Comparison of ENCODE assay signal across 21 cellular contexts in the genomic region with DNA sequence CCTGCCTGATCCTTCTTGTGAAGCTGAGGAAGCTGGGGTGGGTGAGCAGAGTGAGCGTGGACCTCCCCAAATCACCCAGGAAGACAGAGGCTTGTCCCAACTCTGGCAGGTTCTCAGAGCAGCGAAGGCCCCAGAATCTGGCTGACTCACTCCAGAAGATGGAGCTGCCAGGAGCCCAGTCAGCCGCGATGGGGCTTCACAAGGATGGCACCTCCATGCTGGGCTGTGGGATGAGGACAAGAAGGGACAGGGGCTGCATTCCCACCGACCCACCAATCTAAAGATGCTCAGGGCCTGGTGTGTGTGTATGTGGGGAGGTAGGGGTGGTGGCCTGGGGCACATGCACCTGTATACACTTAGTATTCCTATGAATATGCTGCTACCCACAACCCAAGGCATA. TPM values are rescaled to one million over a fixed set of nuclear protein-coding genes. Genes with fewer than 3 reads are reported as not detected.
DNase-seq lines count a peak whose midpoint lies in the region; ATAC-seq, FAIRE-seq and TF ChIP-seq lines count a peak whose summit lies in the region.
"Had no signal": no experiment of that assay in that cellular context is flagged by ENCODE, and none has a peak within 500 bp of the region (broad histone marks: within the 10 kb centered on the region; RNA-seq: fewer than 3 reads in every experiment).

No MANE protein-coding gene starts in this region.

- H3K9me3 Mint-ChIP-seq in activated CD8-positive, alpha-beta memory T cell treated with anti-CD3 and anti-CD28 coated beads, Interleukin-2, amount 10 ng/mL, durations not matched to agents 7 days and 5 days (ENCODE audit: low read depth): no peaks in the 10 kb centered on the region
- no peaks in the 10 kb centered on the region for H3K9me3 Mint-ChIP-seq in stimulated activated memory B cell treated with anti-CD40 and anti-IgM and Interleukin-4, amounts not matched to agents 10 μg/mL and 1 μg/mL and 100 μg/mL, for 72 hours
- H3K9me3 Mint-ChIP-seq: CD8-positive, alpha-beta T cell; GM23338; HFFc6 had no signal

- H3K36me3 Mint-ChIP-seq in activated CD8-positive, alpha-beta memory T cell treated with anti-CD3 and anti-CD28 coated beads, Interleukin-2, amount 10 ng/mL, durations not matched to agents 7 days and 5 days: no peaks in the 10 kb centered on the region
- no peaks in the 10 kb centered on the region for H3K36me3 Mint-ChIP-seq in stimulated activated memory B cell treated with anti-CD40 and anti-IgM and Interleukin-4, amounts not matched to agents 10 μg/mL and 1 μg/mL and 100 μg/mL, for 72 hours
- H3K36me3 Mint-ChIP-seq: CD8-positive, alpha-beta T cell had no signal

- 83 to 92% (median 83%) methylated on average over 5 of the region's 5 CpGs for WGBS in small intestine, 3 donors

- intact Hi-C loops in vagina (cut with DNase I): no loop called here

- peak; percentile 14 for DNase-seq in activated CD8-positive, alpha-beta memory T cell treated with anti-CD3 and anti-CD28 coated beads, Interleukin-2, amount 10 ng/mL, durations not matched to agents 7 days and 5 days
- DNase-seq in activated CD8-positive, alpha-beta memory T cell treated with anti-CD3 and anti-CD28 coated beads for 24 hours: no peak
- DNase-seq in vagina (ENCODE audit: extremely low spot score in 2 of 2) (peak; percentile 71 to 79), small intestine (no peak)
- DNase-seq: CD8-positive, alpha-beta T cell; DMS153; DMS79; GDM1; H7; HFFc6; IMR-90 had no signal

- H3K27me3 Mint-ChIP-seq in activated CD8-positive, alpha-beta memory T cell treated with anti-CD3 and anti-CD28 coated beads, Interleukin-2, amount 10 ng/mL, durations not matched to agents 7 days and 5 days: peaks cover 9% of the 10 kb centered on the region
- no peaks in the 10 kb centered on the region for H3K27me3 Mint-ChIP-seq in stimulated activated memory B cell treated with anti-CD40 and anti-IgM and Interleukin-4, amounts not matched to agents 10 μg/mL and 1 μg/mL and 100 μg/mL, for 72 hours

- no peak for ATAC-seq in activated CD8-positive, alpha-beta memory T cell treated with anti-CD3 and anti-CD28 coated beads, Interleukin-2, amount 10 ng/mL, durations not matched to agents 7 days and 5 days
- ATAC-seq in esophagus mucosa (peak; percentile 26), HG03097 (IDR thresholded peaks at IDR 0.05; ENCODE audit: low FRiP score, unreplicated experiment) (no peak)
- peak; percentile 12 for ATAC-seq in stimulated activated memory B cell treated with anti-CD40 and anti-IgM and Interleukin-4, amounts not matched to agents 10 μg/mL and 1 μg/mL and 100 μg/mL, for 72 hours
- ATAC-seq: CD8-positive, alpha-beta T cell; GM23338; HCT116 had no signal

- TF ChIP-seq POLR2A in vagina (IDR thresholded peaks at IDR 0.05): no peak

- H3K4me3 ChIP-seq in vagina (no peak overlapping the region), small intestine (ENCODE audit: low read depth in 1 of 2, low read length in 2 of 2) (no peak overlapping the region)
- H3K4me3 ChIP-seq: BLaER1 treated with 17β-estradiol and CSF1 and Interleukin-3, amounts not matched to agents 10 nM and 100 nM; GM23338 had no signal

- no peak for TF ChIP-seq CTCF in vagina (IDR thresholded peaks at IDR 0.05)

- H3K27ac ChIP-seq in vagina (no peak overlapping the region), small intestine (ENCODE audit: low read depth in 1 of 2, low read length in 1 of 2) (no peak overlapping the region)
- H3K27ac ChIP-seq: BLaER1 treated with 17β-estradiol and CSF1 and Interleukin-3, amounts not matched to agents 10 nM and 100 nM had no signal

- CTCF ChIA-PET in activated CD8-positive, alpha-beta memory T cell treated with anti-CD3 and anti-CD28 coated beads, Interleukin-2, amount 10 ng/mL, durations not matched to agents 7 days and 5 days (lab: Charles Lee): no interaction called here

- H3K4me1 Mint-ChIP-seq in activated CD8-positive, alpha-beta memory T cell treated with anti-CD3 and anti-CD28 coated beads, Interleukin-2, amount 10 ng/mL, durations not matched to agents 7 days and 5 days: no peaks in the 10 kb centered on the region
- no peaks in the 10 kb centered on the region for H3K4me1 Mint-ChIP-seq in stimulated activated memory B cell treated with anti-CD40 and anti-IgM and Interleukin-4, amounts not matched to agents 10 μg/mL and 1 μg/mL and 100 μg/mL, for 72 hours
- H3K4me1 Mint-ChIP-seq: B cell, GM23338 had no signal

- no peaks in the 10 kb centered on the region for H3K4me1 ChIP-seq in vagina
- no peaks in the 10 kb centered on the region for H3K4me1 ChIP-seq in small intestine (ENCODE audit: control insufficient read depth in 2 of 2, insufficient read depth in 1 of 2, low read depth in 1 of 2, low read length in 1 of 2)

- H3K4me3 Mint-ChIP-seq in activated CD8-positive, alpha-beta memory T cell treated with anti-CD3 and anti-CD28 coated beads, Interleukin-2, amount 10 ng/mL, durations not matched to agents 7 days and 5 days: no peak overlapping the region
- no peak overlapping the region for H3K4me3 Mint-ChIP-seq in stimulated activated memory B cell treated with anti-CD40 and anti-IgM and Interleukin-4, amounts not matched to agents 10 μg/mL and 1 μg/mL and 100 μg/mL, for 72 hours
- H3K4me3 Mint-ChIP-seq: B cell; CD8-positive, alpha-beta T cell; GM23338; HFFc6 had no signal

- H3K9me3 ChIP-seq in vagina: no peaks in the 10 kb centered on the region
- no peaks in the 10 kb centered on the region for H3K9me3 ChIP-seq in small intestine (ENCODE audit: control insufficient read depth, low read depth)
- H3K9me3 ChIP-seq: BLaER1 treated with 17β-estradiol and CSF1 and Interleukin-3, amounts not matched to agents 10 nM and 100 nM had no signal

- H3K27ac Mint-ChIP-seq in activated CD8-positive, alpha-beta memory T cell treated with anti-CD3 and anti-CD28 coated beads, Interleukin-2, amount 10 ng/mL, durations not matched to agents 7 days and 5 days: no peak overlapping the region
- H3K27ac Mint-ChIP-seq in stimulated activated memory B cell treated with anti-CD40 and anti-IgM and Interleukin-4, amounts not matched to agents 10 μg/mL and 1 μg/mL and 100 μg/mL, for 72 hours: no peak overlapping the region
- H3K27ac Mint-ChIP-seq: B cell; CD8-positive, alpha-beta T cell; GM23338; HFFc6 had no signal

- H3K36me3 ChIP-seq in vagina (no peaks in the 10 kb centered on the region), small intestine (ENCODE audit: control insufficient read depth in 2 of 2, insufficient read depth in 2 of 2, low read length in 2 of 2) (no peaks in the 10 kb centered on the region)
- H3K36me3 ChIP-seq: BLaER1 treated with 17β-estradiol and CSF1 and Interleukin-3, amounts not matched to agents 10 nM and 100 nM had no signal

- no peak for FAIRE-seq in small intestine (lab: Jason Lieb, UNC)
- FAIRE-seq: GM12892, GM18507, HTR-8/SVneo had no signal

- H3K27me3 ChIP-seq in vagina (no peaks in the 10 kb centered on the region), small intestine (ENCODE audit: control insufficient read depth in 2 of 2, insufficient read depth in 2 of 2, low read length in 2 of 2) (no peaks in the 10 kb centered on the region)
- H3K27me3 ChIP-seq: BLaER1 treated with 17β-estradiol and CSF1 and Interleukin-3, amounts not matched to agents 10 nM and 100 nM had no signal

RNA-seq across cellular contexts. Expression of a gene that starts 52.9 kb away (rescaled TPM):
- total RNA-seq in activated CD8-positive, alpha-beta memory T cell treated with anti-CD3 and anti-CD28 coated beads, Interleukin-2, amount 10 ng/mL, durations not matched to agents 7 days and 5 days: 100 to 1,000 TPM; 169 to 206 TPM
- total RNA-seq in esophagus mucosa (371 TPM), vagina (358 TPM)
- polyA plus RNA-seq in small intestine: 1,000 to 10,000 TPM in 2 of 3 donors, 100 to 1,000 TPM in 1; 921 to 1,048 (median 1,042) TPM

Comparison
In these comparisons a context has a peak if more than half of its experiments do, and no peak if none do; other contexts are left out.
1. DNase-seq: peak in activated CD8-positive, alpha-beta memory T cell treated with anti-CD3 and anti-CD28 coated beads, Interleukin-2, amount 10 ng/mL, durations not matched to agents 7 days and 5 days (single experiment) and vagina (2 of 2); none in activated CD8-positive, alpha-beta memory T cell treated with anti-CD3 and anti-CD28 coated beads for 24 hours (single experiment) and small intestine (single experiment).
2. ATAC-seq: peak in esophagus mucosa (single experiment) and stimulated activated memory B cell treated with anti-CD40 and anti-IgM and Interleukin-4, amounts not matched to agents 10 μg/mL and 1 μg/mL and 100 μg/mL, for 72 hours (single experiment); none in activated CD8-positive, alpha-beta memory T cell treated with anti-CD3 and anti-CD28 coated beads, Interleukin-2, amount 10 ng/mL, durations not matched to agents 7 days and 5 days (single experiment) and HG03097 (single experiment).